In genomic region chr20:59748555-59749292, GRCh38 we compare ENCODE assay signal across 18 cellular contexts.
DNase-seq lines count a peak whose midpoint lies in the region; ATAC-seq and TF ChIP-seq lines count a peak whose summit lies in the region.
"Had no signal": no experiment of that assay in that cellular context is flagged by ENCODE, and none has a peak within 500 bp of the region (broad histone marks: within the 10 kb centered on the region; RNA-seq: fewer than 3 reads in every experiment).

No MANE protein-coding gene starts in this region.

- dilution Hi-C loops in IMR-90 (cut with HindIII; ENCODE audit: low sequenced_read_pairs, unreplicated experiment), result no loop called here

- no TSS peak for BruUV-seq in IMR-90 (replicated peaks; lab: Mats Ljungman, UMichigan)

- no peaks in the 10 kb centered on the region for H3K4me1 ChIP-seq in IMR-90 (ENCODE audit: control insufficient read depth, insufficient read depth, low read length)
- peaks cover 0 to 42% (median 2%) of the 10 kb centered on the region in 3 donors for H3K4me1 ChIP-seq in esophagus squamous epithelium
- no peaks in the 10 kb centered on the region for H3K4me1 ChIP-seq in colonic mucosa

- TF ChIP-seq CTCF in AG09319 (IDR thresholded peaks at IDR 0.05; ENCODE audit: low read depth, low read length) (no peak), IMR-90 (conservative IDR thresholded peaks at IDR 0.05; ENCODE audit: low read depth, low read length) (no peak), esophagus squamous epithelium (IDR thresholded peaks at IDR 0.05) (no peak), colonic mucosa (IDR thresholded peaks at IDR 0.05) (no peak)

- no peaks in the 10 kb centered on the region for H3K9me3 Mint-ChIP-seq in activated naive CD8-positive, alpha-beta T cell treated with anti-CD3 and anti-CD28 coated beads, Interleukin-2, amount 50 U/mL, for 24 hours
- H3K9me3 Mint-ChIP-seq: dendritic cell treated with granulocyte-macrophage colony-stimulating factor and Interleukin-4, amounts not matched to agents 40 ng/mL and 50 ng/mL, for 4 days had no signal

- TF ChIP-seq POLR2A in IMR-90 (IDR thresholded peaks at IDR 0.05; ENCODE audit: low read depth, low read length) (no peak), esophagus squamous epithelium (IDR thresholded peaks at IDR 0.05) (no peak)

- no peak overlapping the region for H2AK9ac ChIP-seq in IMR-90 (replicated peaks; ENCODE audit: low read depth, low read length, poor library complexity)

- H2BK15ac ChIP-seq in IMR-90 (ENCODE audit: low read depth, low read length), result no peak overlapping the region

- H3K27me3 ChIP-seq in IMR-90 (ENCODE audit: control insufficient read depth, insufficient read depth, low read length) (no peaks in the 10 kb centered on the region), esophagus squamous epithelium (peaks cover 0 to 42% (median 0%) of the 10 kb centered on the region in 4 donors), colonic mucosa (no peaks in the 10 kb centered on the region)

- no peak overlapping the region for H3K27ac Mint-ChIP-seq in activated naive CD8-positive, alpha-beta T cell treated with anti-CD3 and anti-CD28 coated beads, Interleukin-2, amount 50 U/mL, for 24 hours
- H3K27ac Mint-ChIP-seq: dendritic cell treated with granulocyte-macrophage colony-stimulating factor and Interleukin-4, amounts not matched to agents 40 ng/mL and 50 ng/mL, for 4 days had no signal

- no peak overlapping the region for H3K18ac ChIP-seq in IMR-90 (ENCODE audit: low read depth, low read length)

- H2BK5ac ChIP-seq in IMR-90 (ENCODE audit: low read depth, low read length, poor library complexity, severe bottlenecking), result no peak overlapping the region

- no peak overlapping the region for H4K5ac ChIP-seq in IMR-90 (ENCODE audit: low read depth, low read length)

- CTCF ChIA-PET in IMR-90 (lab: Yijun Ruan, JAX), result no interaction called here

- intact Hi-C loops in IMR-90 (cut with micrococcal nuclease), result no loop called here
- intact Hi-C loops in esophagus squamous epithelium (cut with DNase I), result no loop called here
- intact Hi-C loops in sciatic nerve (cut with DNase I), result no loop called here
- intact Hi-C loops in colonic mucosa (cut with DNase I), result no loop called here

- H3K27me3 Mint-ChIP-seq in activated naive CD8-positive, alpha-beta T cell treated with anti-CD3 and anti-CD28 coated beads, Interleukin-2, amount 50 U/mL, for 24 hours, result no peaks in the 10 kb centered on the region

- no peak overlapping the region for H2BK20ac ChIP-seq in IMR-90 (ENCODE audit: low read depth, low read length)

- no peaks in the 10 kb centered on the region for H3K79me1 ChIP-seq in IMR-90 (ENCODE audit: low read depth in 1 of 2, low read length in 2 of 2)

- H4K8ac ChIP-seq in IMR-90 (ENCODE audit: low read depth in 2 of 2, low read length in 2 of 2), result no peak overlapping the region

- peak; percentile 88 for DNase-seq in AG09319 (ENCODE audit: extremely low read depth, low read depth)
- DNase-seq in IMR-90, result peak; percentile 19
- DNase-seq in esophagus squamous epithelium (lab: John Stamatoyannopoulos, UW), result no peak
- DNase-seq in sciatic nerve (ENCODE audit: low spot score), result no peak
- no peak for DNase-seq in colonic mucosa
- no peak for DNase-seq in NCI-H2029 (lab: John Stamatoyannopoulos, UW)
- DNase-seq in activated naive CD8-positive, alpha-beta T cell treated with anti-CD3 and anti-CD28 coated beads, Interleukin-2, amount 50 U/mL, for 24 hours, result no peak
- DNase-seq: activated T-cell treated with anti-CD3 and anti-CD28 coated beads, Interleukin-2, amount 50 U/mL, for 1 hour; Kasumi-1; NCI-H1694 treated with DMSO at 0.1 percent for 48 hours; NCI-H524 treated with DMSO at 0.1 percent for 48 hours; RPMI8226; small intestine; stimulated activated naive CD8-positive, alpha-beta T cell treated with anti-CD3 and anti-CD28 coated beads, Interleukin-15, Interleukin-2, amounts not matched to agents 100 U/mL and 50 U/mL, for 24 hours; T-helper 1 cell had no signal

- H3K36me3 ChIP-seq in IMR-90 (ENCODE audit: control insufficient read depth, insufficient read depth, low read length), result no peaks in the 10 kb centered on the region
- no peaks in the 10 kb centered on the region for H3K36me3 ChIP-seq in esophagus squamous epithelium
- no peaks in the 10 kb centered on the region for H3K36me3 ChIP-seq in colonic mucosa

- POLR2A ChIA-PET in IMR-90 (lab: Charles Lee; ENCODE audit: unreplicated experiment), result no interaction called here

- H3K56ac ChIP-seq in IMR-90 (ENCODE audit: extremely low read depth, insufficient read depth, low read length), result no peak overlapping the region

- H3K14ac ChIP-seq in IMR-90 (replicated peaks; ENCODE audit: low read depth, low read length), result no peak overlapping the region

- no peak overlapping the region for H3K27ac ChIP-seq in IMR-90 (ENCODE audit: insufficient read depth, low read length)
- peak overlapping the region in 3 of 4 donors; percentile 64 to 70 (median 66) for H3K27ac ChIP-seq in esophagus squamous epithelium
- H3K27ac ChIP-seq in colonic mucosa, result no peak overlapping the region

- no peak for ATAC-seq in IMR-90 (ENCODE audit: low read depth)
- peak; percentile 83 for ATAC-seq in sciatic nerve
- no peak for ATAC-seq in HG02870 (IDR thresholded peaks at IDR 0.05; ENCODE audit: unreplicated experiment)
- ATAC-seq in activated naive CD8-positive, alpha-beta T cell treated with anti-CD3 and anti-CD28 coated beads, Interleukin-2, amount 50 U/mL, for 24 hours, result no peak

- H3K9ac ChIP-seq in IMR-90 (ENCODE audit: low read depth, low read length) (no peak overlapping the region), colonic mucosa (ENCODE audit: low read depth in 2 of 2, low read length in 2 of 2) (no peak overlapping the region)

- H3K4ac ChIP-seq in IMR-90 (ENCODE audit: low read depth, low read length), result no peak overlapping the region

- no peak overlapping the region for H3K4me3 Mint-ChIP-seq in activated naive CD8-positive, alpha-beta T cell treated with anti-CD3 and anti-CD28 coated beads, Interleukin-2, amount 50 U/mL, for 24 hours
- H3K4me3 Mint-ChIP-seq: dendritic cell treated with granulocyte-macrophage colony-stimulating factor and Interleukin-4, amounts not matched to agents 40 ng/mL and 50 ng/mL, for 4 days had no signal

- no peak overlapping the region for H3K4me2 ChIP-seq in IMR-90 (ENCODE audit: low read depth, low read length)

- H3K4me3 ChIP-seq in IMR-90 (ENCODE audit: insufficient read depth, low read depth, low read length), result no peak overlapping the region
- no peak overlapping the region for H3K4me3 ChIP-seq in esophagus squamous epithelium
- no peak overlapping the region for H3K4me3 ChIP-seq in colonic mucosa
- H3K4me3 ChIP-seq: lung had no signal

- H2AK5ac ChIP-seq in IMR-90 (ENCODE audit: low read depth, low read length), result no peak overlapping the region

- no peak overlapping the region for H2AFZ ChIP-seq in IMR-90 (replicated peaks; ENCODE audit: low read length, poor library complexity)

- H3K9me3 ChIP-seq in IMR-90 (ENCODE audit: control insufficient read depth, insufficient read depth, low read length), result peaks cover 11% of the 10 kb centered on the region; the same call in 1 of the 2 replicates
- no peaks in the 10 kb centered on the region for H3K9me3 ChIP-seq in esophagus squamous epithelium
- no peaks in the 10 kb centered on the region for H3K9me3 ChIP-seq in colonic mucosa

- no peak overlapping the region for H3K23ac ChIP-seq in IMR-90 (ENCODE audit: low read depth, low read length)

- H2BK120ac ChIP-seq in IMR-90 (ENCODE audit: low read depth, low read length), result no peak overlapping the region

- H3K36me3 Mint-ChIP-seq in activated naive CD8-positive, alpha-beta T cell treated with anti-CD3 and anti-CD28 coated beads, Interleukin-2, amount 50 U/mL, for 24 hours (ENCODE audit: low read depth), result no peaks in the 10 kb centered on the region

- no peak overlapping the region for H4K91ac ChIP-seq in IMR-90 (ENCODE audit: insufficient read depth, low read depth, low read length)

- peaks cover 2% of the 10 kb centered on the region for H3K4me1 Mint-ChIP-seq in activated naive CD8-positive, alpha-beta T cell treated with anti-CD3 and anti-CD28 coated beads, Interleukin-2, amount 50 U/mL, for 24 hours

- no peaks in the 10 kb centered on the region for H3K9me1 ChIP-seq in IMR-90 (ENCODE audit: insufficient read depth, low read length)

- TF ChIP-seq RAD21 in IMR-90 (IDR thresholded peaks at IDR 0.05; ENCODE audit: low read length), result no peak

- in situ Hi-C loops in IMR-90 (cut with MboI; ENCODE audit: low sequenced_read_pairs), result no loop called here

- H4K20me1 ChIP-seq in IMR-90 (ENCODE audit: insufficient read depth, low read length), result no peaks in the 10 kb centered on the region

- 46% methylated on average over 9 of the region's 15 CpGs; no CpG with 5 or more reads in 1 of the 2 experiments for WGBS in IMR-90 (ENCODE audit: extremely low coverage in 2 of 2, insufficient read length in 1 of 2), 2 experiments
- 51 to 61% methylated on average over 15 of the region's 15 CpGs for WGBS in esophagus squamous epithelium, 2 donors

TF ChIP-seq in IMR-90, 13 proteins besides CTCF, POLR2A, EP300 and RAD21:
- TF ChIP-seq MAZ (IDR thresholded peaks at IDR 0.05; ENCODE audit: borderline replicate concordance, low read depth, low read length) (no peak), CEBPB (IDR thresholded peaks at IDR 0.05; ENCODE audit: low read depth, low read length) (peak; percentile 14; the same call in 1 of the 2 replicates)

Comparison
In these comparisons a context has a peak if more than half of its experiments do, and no peak if none do; other contexts are left out.
1. DNase-seq: peak in AG09319 (single experiment) and IMR-90 (single experiment); none in esophagus squamous epithelium (single experiment), sciatic nerve (single experiment), colonic mucosa (single experiment), NCI-H2029 (single experiment) and activated naive CD8-positive, alpha-beta T cell treated with anti-CD3 and anti-CD28 coated beads, Interleukin-2, amount 50 U/mL, for 24 hours (single experiment).
2. H3K27ac ChIP-seq: peak in esophagus squamous epithelium (3 of 4); none in IMR-90 (single experiment) and colonic mucosa (single experiment).